Comparison of ENCODE assay signal across 8 cellular contexts in the genomic region with DNA sequence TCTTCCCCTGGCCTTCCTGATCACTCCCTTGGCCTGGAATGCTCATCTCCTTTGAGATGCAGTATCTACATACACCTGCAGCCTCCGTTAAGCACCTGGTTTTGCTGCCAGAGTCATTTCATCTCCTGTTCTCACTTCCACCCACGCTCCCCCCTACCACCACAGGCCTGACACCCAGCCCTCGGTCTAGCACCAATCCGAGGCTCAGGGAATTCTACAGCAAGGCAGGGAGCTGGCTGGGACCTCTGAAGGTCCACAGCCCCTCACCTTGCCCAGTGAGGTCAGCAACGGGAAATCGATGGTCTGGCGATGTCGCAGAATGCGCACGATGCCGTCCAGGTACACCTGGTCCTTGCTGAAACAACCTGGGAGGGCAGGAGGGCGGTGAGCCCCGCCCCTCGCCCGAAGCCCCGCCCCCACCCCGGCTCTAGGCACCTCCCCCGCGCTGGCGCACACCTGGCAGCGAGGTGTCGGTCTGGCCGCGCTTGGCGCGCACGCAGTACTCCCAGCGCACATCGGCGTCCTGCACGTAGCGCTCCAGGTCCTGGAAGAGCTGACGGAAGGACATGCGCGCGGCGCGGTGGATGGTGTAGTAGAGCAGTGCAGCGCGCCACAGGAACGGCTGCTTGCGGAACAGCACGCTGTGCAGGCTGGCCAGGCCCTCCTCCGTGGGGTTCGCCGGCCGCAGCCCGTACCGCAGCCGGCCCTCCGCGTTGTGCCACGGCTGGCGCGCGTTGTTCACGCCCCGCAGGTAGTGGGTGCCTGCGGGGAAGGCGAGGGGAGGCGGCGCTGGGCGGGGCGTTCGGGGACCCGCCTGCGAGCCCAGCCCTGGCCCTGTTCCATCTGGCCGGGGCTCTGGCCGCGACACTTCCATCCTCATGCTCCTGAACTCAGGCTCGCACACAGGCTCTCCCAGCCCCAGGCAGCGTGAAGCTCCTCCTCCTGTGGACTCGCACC. TPM values are rescaled to one million over a fixed set of nuclear protein-coding genes. Genes with fewer than 3 reads are reported as not detected.
A peak's percentile ranks its signal among the peaks of the same experiment; 100 is the strongest.
DNase-seq lines count a peak whose midpoint lies in the region; ATAC-seq and TF ChIP-seq lines count a peak whose summit lies in the region.

No MANE protein-coding gene starts in this region.

- peak overlapping the region; percentile 26 to 61 for H3K4me3 Mint-ChIP-seq in effector memory CD8-positive, alpha-beta T cell
- H3K4me3 Mint-ChIP-seq in type B pancreatic cell (peak overlapping the region; percentile 74), HFFc6 (no peak overlapping the region)

- H3K27ac Mint-ChIP-seq in effector memory CD8-positive, alpha-beta T cell: no peak overlapping the region
- H3K27ac Mint-ChIP-seq in type B pancreatic cell (no peak overlapping the region), HFFc6 (no peak overlapping the region)

- peak; percentile 46 for TF ChIP-seq CTCF in type B pancreatic cell (conservative IDR thresholded peaks at IDR 0.05)
- no peak for TF ChIP-seq CTCF in HFFc6 (IDR thresholded peaks at IDR 0.05)

- peak overlapping the region; percentile 21 for H4K91ac ChIP-seq in mesenchymal stem cell (ENCODE audit: low read length)

- peaks cover 0 to 34% of the 10 kb centered on the region in 2 experiments for H3K36me3 ChIP-seq in mesenchymal stem cell (ENCODE audit: control insufficient read depth in 1 of 2, insufficient read depth in 2 of 2, low read depth in 1 of 2, low read length in 2 of 2)

- no peaks in the 10 kb centered on the region for H3K27me3 ChIP-seq in mesenchymal stem cell (ENCODE audit: control insufficient read depth in 1 of 2, insufficient read depth in 1 of 2, low read length in 2 of 2)

- H3K27ac ChIP-seq in mesenchymal stem cell (ENCODE audit: low read length, poor library complexity, severe bottlenecking): no peak overlapping the region

- no peaks in the 10 kb centered on the region for H3K27me3 Mint-ChIP-seq in effector memory CD8-positive, alpha-beta T cell
- H3K27me3 Mint-ChIP-seq in type B pancreatic cell (peaks cover 36% of the 10 kb centered on the region), HFFc6 (ENCODE audit: insufficient read depth) (no peaks in the 10 kb centered on the region; the same call in 1 of the 2 replicates)

- in situ Hi-C loops in Caki2 (cut with HindIII; ENCODE audit: low pct_unique_long_range_greater_than_20kb, low sequenced_read_pairs): no loop called here

- H2AK5ac ChIP-seq in mesenchymal stem cell (ENCODE audit: low read length, severe bottlenecking): no peak overlapping the region

- H3K79me1 ChIP-seq in mesenchymal stem cell (replicated peaks; ENCODE audit: low read length, poor library complexity, severe bottlenecking): peaks cover 27% of the 10 kb centered on the region

- H3K4me1 ChIP-seq in mesenchymal stem cell (ENCODE audit: control insufficient read depth, insufficient read depth, low read depth, low read length): peaks cover 31% of the 10 kb centered on the region

- H2BK120ac ChIP-seq in mesenchymal stem cell (ENCODE audit: low read depth, low read length): no peak overlapping the region

- H3K4me1 Mint-ChIP-seq in effector memory CD8-positive, alpha-beta T cell (ENCODE audit: low read depth in 2 of 2): peaks cover 22 to 24% of the 10 kb centered on the region in 2 donors
- H3K4me1 Mint-ChIP-seq in type B pancreatic cell (ENCODE audit: unreplicated experiment) (peaks cover 14% of the 10 kb centered on the region), HFFc6 (ENCODE audit: low read depth) (peaks cover 11% of the 10 kb centered on the region)

- no peak overlapping the region for H2BK15ac ChIP-seq in mesenchymal stem cell (ENCODE audit: low read depth, poor library complexity, severe bottlenecking)

- no peak overlapping the region for H2BK5ac ChIP-seq in mesenchymal stem cell (ENCODE audit: low read depth, low read length, poor library complexity, severe bottlenecking)

- H2BK12ac ChIP-seq in mesenchymal stem cell (ENCODE audit: low read length in 2 of 2): peak overlapping the region in 1 of 2 experiments; percentile 34

- H3K9me3 ChIP-seq in mesenchymal stem cell (ENCODE audit: control insufficient read depth, low read length): no peaks in the 10 kb centered on the region

- ATAC-seq in effector memory CD8-positive, alpha-beta T cell (replicated peaks): peak; percentile 62
- ATAC-seq in HG03457 (IDR thresholded peaks at IDR 0.05; ENCODE audit: unreplicated experiment): no peak

- H3K9ac ChIP-seq in mesenchymal stem cell (ENCODE audit: low read length): peak overlapping the region; percentile 32

- peak overlapping the region; percentile 53 to 71 for H3K4me3 ChIP-seq in mesenchymal stem cell (ENCODE audit: insufficient read depth in 1 of 2, low read depth in 1 of 2, low read length in 2 of 2)

- no peak overlapping the region for H4K8ac ChIP-seq in mesenchymal stem cell (ENCODE audit: low read length)

- H3K4ac ChIP-seq in mesenchymal stem cell (ENCODE audit: low read depth in 1 of 2, low read length in 2 of 2): no peak overlapping the region

- no peaks in the 10 kb centered on the region for H3K36me3 Mint-ChIP-seq in effector memory CD8-positive, alpha-beta T cell (ENCODE audit: insufficient read depth)
- peaks cover 8% of the 10 kb centered on the region for H3K36me3 Mint-ChIP-seq in type B pancreatic cell
- H3K36me3 Mint-ChIP-seq in HFFc6 (ENCODE audit: low read depth): peaks cover 4% of the 10 kb centered on the region; the same call in 1 of the 2 replicates

- no peaks in the 10 kb centered on the region for H3K9me3 Mint-ChIP-seq in effector memory CD8-positive, alpha-beta T cell
- H3K9me3 Mint-ChIP-seq in type B pancreatic cell (no peaks in the 10 kb centered on the region), HFFc6 (no peaks in the 10 kb centered on the region)

- H3K18ac ChIP-seq in mesenchymal stem cell (ENCODE audit: low read depth in 1 of 2, low read length in 2 of 2): peak overlapping the region in 1 of 2 experiments; percentile 25

- 12% methylated on average over 53 of the region's 73 CpGs for WGBS in mesenchymal stem cell

- peak; percentile 72 for DNase-seq in Caki2 (ENCODE audit: low read depth)
- DNase-seq in NCI-H1105 treated with DMSO at 0.1 percent for 48 hours (lab: John Stamatoyannopoulos, UW): peak; percentile 78
- DNase-seq in activated CD4-positive, alpha-beta T cell treated with anti-CD3 and anti-CD28 coated beads, Interleukin-2, amount 50 U/mL, for 1 hour: peak; percentile 62
- peak in 2 of 3 experiments; percentile 44 to 50 for DNase-seq in effector memory CD8-positive, alpha-beta T cell
- peak; percentile 74 for DNase-seq in mesenchymal stem cell
- DNase-seq in type B pancreatic cell (ENCODE audit: extremely low spot score, unreplicated experiment): no peak
- no peak for DNase-seq in HFFc6

- H2AFZ ChIP-seq in mesenchymal stem cell (ENCODE audit: low read depth, low read length): peak overlapping the region; percentile 1

- peak overlapping the region in 1 of 2 experiments; percentile 70 for H3K14ac ChIP-seq in mesenchymal stem cell (ENCODE audit: low read length in 2 of 2)

- peak overlapping the region in 1 of 2 experiments; percentile 9 for H3K23ac ChIP-seq in mesenchymal stem cell (ENCODE audit: low read length in 2 of 2)

- H3K4me2 ChIP-seq in mesenchymal stem cell (ENCODE audit: low read length, poor library complexity, severe bottlenecking): peak overlapping the region; percentile 86

RNA-seq across cellular contexts. Expression of gene MATCAP1, which starts 5.7 kb away (rescaled TPM):
- total RNA-seq in Caki2 (2014; rRNA removed; shearing (Covaris generic); ENCODE audit: low replicate concordance): 10.1 and 25.8 TPM in 2 replicates
- 11.4 TPM for polyA plus RNA-seq in mesenchymal stem cell (2013, experiment 1 of 2)
- 11.2 TPM for polyA plus RNA-seq in mesenchymal stem cell (2013, experiment 2 of 2)
- 43.5 and 77.8 TPM in 2 replicates for total RNA-seq in type B pancreatic cell (ENCODE audit: low replicate concordance)
- total RNA-seq in HFFc6 (2021; fragmentation: NEBNext Ultra II Directional; extraction: Animal tissue kit (Norgen Biotek cat#: 25700)): 10 to 100 TPM in 5 of 6 experiments, 1 to 10 TPM in 1; 9.6 to 13.8 (median 11.6) TPM

RNA-seq across cellular contexts. Expression of gene NOL3, which starts 7.7 kb away (rescaled TPM):
- 114 and 120 TPM in 2 replicates for total RNA-seq in Caki2 (2014; rRNA removed; shearing (Covaris generic); ENCODE audit: low replicate concordance)
- 13.9 TPM for polyA plus RNA-seq in mesenchymal stem cell (2013, experiment 1 of 2)
- 12.8 TPM for polyA plus RNA-seq in mesenchymal stem cell (2013, experiment 2 of 2)
- total RNA-seq in type B pancreatic cell (ENCODE audit: low replicate concordance): 8.4 and 17.5 TPM in 2 replicates
- total RNA-seq in HFFc6 (2021; fragmentation: NEBNext Ultra II Directional; extraction: Animal tissue kit (Norgen Biotek cat#: 25700)): 10 to 100 TPM; 16.1 to 20.1 (median 17.7) TPM

RNA-seq across cellular contexts. Expression of gene EXOC3L1, which starts 11.9 kb away (rescaled TPM):
- not detected in 2 replicates for total RNA-seq in Caki2 (2014; rRNA removed; shearing (Covaris generic); ENCODE audit: low replicate concordance)
- polyA plus RNA-seq in mesenchymal stem cell (2013, experiment 1 of 2): 0.01 TPM
- not detected for polyA plus RNA-seq in mesenchymal stem cell (2013, experiment 2 of 2)
- 0.41 and 0.86 TPM in 2 replicates for total RNA-seq in type B pancreatic cell (ENCODE audit: low replicate concordance)
- total RNA-seq in HFFc6 (2021; fragmentation: NEBNext Ultra II Directional; extraction: Animal tissue kit (Norgen Biotek cat#: 25700)): under 1 TPM in 1 of 6 experiments, not detected in 5; 0.18 TPM

RNA-seq across cellular contexts. Expression of gene HSF4, which starts 13.5 kb away (rescaled TPM):
- total RNA-seq in Caki2 (2014; rRNA removed; shearing (Covaris generic); ENCODE audit: low replicate concordance): 16.5 and 25.6 TPM in 2 replicates
- 4.1 TPM for polyA plus RNA-seq in mesenchymal stem cell (2013, experiment 1 of 2)
- 3.3 TPM for polyA plus RNA-seq in mesenchymal stem cell (2013, experiment 2 of 2)
- total RNA-seq in type B pancreatic cell (ENCODE audit: low replicate concordance): 10.4 and 11.1 TPM in 2 replicates
- 1 to 10 TPM; 3.3 to 5.5 (median 4.6) TPM for total RNA-seq in HFFc6 (2021; fragmentation: NEBNext Ultra II Directional; extraction: Animal tissue kit (Norgen Biotek cat#: 25700))

RNA-seq across cellular contexts. Expression of gene E2F4, which starts 13.9 kb away (rescaled TPM):
- 58.8 and 91.2 TPM in 2 replicates for total RNA-seq in Caki2 (2014; rRNA removed; shearing (Covaris generic); ENCODE audit: low replicate concordance)
- 40.9 TPM for polyA plus RNA-seq in mesenchymal stem cell (2013, experiment 1 of 2)
- polyA plus RNA-seq in mesenchymal stem cell (2013, experiment 2 of 2): 39.0 TPM
- 68.8 and 84.5 TPM in 2 replicates for total RNA-seq in type B pancreatic cell (ENCODE audit: low replicate concordance)
- total RNA-seq in HFFc6 (2021; fragmentation: NEBNext Ultra II Directional; extraction: Animal tissue kit (Norgen Biotek cat#: 25700)): 10 to 100 TPM; 52.9 to 64.7 (median 61.0) TPM

Comparison
In these comparisons a context has a peak if more than half of its experiments do, and no peak if none do; other contexts are left out.
1. DNase-seq: peak in Caki2 (single experiment), NCI-H1105 treated with DMSO at 0.1 percent for 48 hours (single experiment), activated CD4-positive, alpha-beta T cell treated with anti-CD3 and anti-CD28 coated beads, Interleukin-2, amount 50 U/mL, for 1 hour (single experiment), effector memory CD8-positive, alpha-beta T cell (2 of 3) and mesenchymal stem cell (single experiment); none in type B pancreatic cell (single experiment) and HFFc6 (single experiment).